Comparison of ENCODE assay signal across 12 cellular contexts in the genomic region with DNA sequence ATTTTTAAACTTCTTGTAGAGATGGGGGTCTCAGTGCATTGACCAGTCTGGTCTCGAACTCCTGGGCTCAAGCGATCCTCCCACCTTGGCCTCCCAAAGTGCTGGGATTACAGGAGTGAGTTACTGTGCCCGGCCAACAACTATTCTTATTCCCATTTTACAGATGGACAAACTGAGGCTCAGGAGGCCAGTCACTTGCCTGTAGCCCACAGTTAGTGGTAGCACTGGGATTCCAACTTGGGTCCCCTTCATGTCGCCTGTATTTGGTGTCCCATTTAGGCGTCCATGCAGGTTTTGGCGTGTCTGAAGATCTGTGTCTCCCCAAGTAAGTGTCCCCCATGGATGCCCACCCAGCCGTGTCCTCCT. TPM values are rescaled to one million over a fixed set of nuclear protein-coding genes. Genes with fewer than 3 reads are reported as not detected.
A peak's percentile ranks its signal among the peaks of the same experiment; 100 is the strongest.
DNase-seq lines count a peak whose midpoint lies in the region; ATAC-seq and TF ChIP-seq lines count a peak whose summit lies in the region.
"Had no signal": no experiment of that assay in that cellular context is flagged by ENCODE, and none has a peak within 500 bp of the region (broad histone marks: within the 10 kb centered on the region; RNA-seq: fewer than 3 reads in every experiment).

No MANE protein-coding gene starts in this region.

- no peak for DNase-seq in heart right ventricle
- no peak for DNase-seq in left cardiac atrium
- DNase-seq in esophagus squamous epithelium (lab: John Stamatoyannopoulos, UW), result no peak
- DNase-seq in neural progenitor cell (ENCODE audit: low spot score), result no peak
- no peak for DNase-seq in uterus
- DNase-seq in hepatic stellate cell (ENCODE audit: low spot score), result no peak
- DNase-seq: cortex of kidney, NCI-H1694 treated with DMSO at 0.1 percent for 48 hours had no signal

- no peak overlapping the region for H3K9ac ChIP-seq in neural progenitor cell

- H3K36me3 Mint-ChIP-seq in neural progenitor cell, result peaks cover 5% of the 10 kb centered on the region

- no peak for TF ChIP-seq POLR2A in esophagus squamous epithelium (IDR thresholded peaks at IDR 0.05)
- TF ChIP-seq POLR2A in uterus (IDR thresholded peaks at IDR 0.05), result no peak

- peak overlapping the region; percentile 1 to 96 (median 92) for H3K27ac ChIP-seq in heart right ventricle
- peak overlapping the region; percentile 78 to 93 (median 88) for H3K27ac ChIP-seq in esophagus squamous epithelium
- peak overlapping the region; percentile 84 for H3K27ac ChIP-seq in neural progenitor cell
- H3K27ac ChIP-seq in uterus, result peak overlapping the region; percentile 91 to 96

- H3K36me3 ChIP-seq in heart right ventricle, result peaks cover 0 to 16% (median 0%) of the 10 kb centered on the region in 9 donors
- peaks cover 0 to 13% (median 0%) of the 10 kb centered on the region in 3 donors for H3K36me3 ChIP-seq in esophagus squamous epithelium
- no peaks in the 10 kb centered on the region for H3K36me3 ChIP-seq in neural progenitor cell
- H3K36me3 ChIP-seq in uterus, result no peaks in the 10 kb centered on the region

- peak overlapping the region; percentile 65 for H2AFZ ChIP-seq in neural progenitor cell (replicated peaks)

- peaks cover 41% of the 10 kb centered on the region for H3K4me1 Mint-ChIP-seq in neural progenitor cell

- peaks cover 19% of the 10 kb centered on the region for H3K79me2 ChIP-seq in neural progenitor cell (ENCODE audit: low read depth)

- H4K20me1 ChIP-seq in neural progenitor cell (ENCODE audit: low read depth), result no peaks in the 10 kb centered on the region

- H3K9me3 Mint-ChIP-seq in neural progenitor cell, result no peaks in the 10 kb centered on the region

- peaks cover 15% of the 10 kb centered on the region for H3F3A ChIP-seq in neural progenitor cell (ENCODE audit: low read depth)

- peak overlapping the region; percentile 84 for H3K4me2 ChIP-seq in neural progenitor cell

- H3K27me3 Mint-ChIP-seq in neural progenitor cell (ENCODE audit: insufficient read depth, low read depth), result peaks cover 13% of the 10 kb centered on the region

- ATAC-seq in heart right ventricle (no peak), left cardiac atrium (no peak), GM21529 (IDR thresholded peaks at IDR 0.05; ENCODE audit: unreplicated experiment) (no peak), GM19467 (IDR thresholded peaks at IDR 0.05; ENCODE audit: unreplicated experiment) (no peak)

- H3K4me1 ChIP-seq in heart right ventricle, result peaks cover 0 to 17% (median 3%) of the 10 kb centered on the region in 9 donors
- peaks cover 9 to 54% (median 18%) of the 10 kb centered on the region in 3 donors for H3K4me1 ChIP-seq in esophagus squamous epithelium
- peaks cover 10% of the 10 kb centered on the region for H3K4me1 ChIP-seq in neural progenitor cell
- H3K4me1 ChIP-seq in uterus, result no peaks in the 10 kb centered on the region

- H3K27ac Mint-ChIP-seq in neural progenitor cell, result peak overlapping the region; percentile 95

- intact Hi-C loops in heart right ventricle (cut with DNase I) (loop anchor here in 1 of 10 donors (5.0 kb wide), 1 partner anchor 34 kb away; no protein-coding TSS in a partner anchor), left cardiac atrium (cut with DNase I) (no loop called here), esophagus squamous epithelium (cut with DNase I) (no loop called here), uterus (cut with DNase I; ENCODE audit: low total_unique reads) (no loop called here)

- peak overlapping the region; percentile 94 for H3K4me3 Mint-ChIP-seq in neural progenitor cell

- WGBS in heart right ventricle, 2 donors, result 68 to 75% methylated on average over 7 of the region's 7 CpGs
- 48 to 69% methylated on average over 3 to 6 of the region's 7 CpGs for WGBS in esophagus squamous epithelium, 2 donors

- H3K27me3 ChIP-seq in heart right ventricle (peaks cover 0 to 31% (median 5%) of the 10 kb centered on the region in 7 donors), esophagus squamous epithelium (peaks cover 0 to 17% (median 0%) of the 10 kb centered on the region in 4 donors), neural progenitor cell (no peaks in the 10 kb centered on the region), uterus (no peaks in the 10 kb centered on the region)

- H3K9me3 ChIP-seq in heart right ventricle (no peaks in the 10 kb centered on the region), esophagus squamous epithelium (no peaks in the 10 kb centered on the region), neural progenitor cell (ENCODE audit: low read depth) (no peaks in the 10 kb centered on the region), uterus (no peaks in the 10 kb centered on the region)

- TF ChIP-seq CTCF in heart right ventricle (IDR thresholded peaks at IDR 0.05) (no peak), esophagus squamous epithelium (IDR thresholded peaks at IDR 0.05) (no peak), neural progenitor cell (IDR thresholded peaks at IDR 0.05) (no peak), uterus (IDR thresholded peaks at IDR 0.05) (no peak)

- H3K4me3 ChIP-seq in heart right ventricle (peak overlapping the region in 6 of 10 donors; percentile 63 to 70 (median 68)), esophagus squamous epithelium (peak overlapping the region in 3 of 4 donors; percentile 57 to 65 (median 63)), neural progenitor cell (peak overlapping the region; percentile 74), uterus (peak overlapping the region; percentile 68 to 92)

RNA-seq across cellular contexts. Expression of a gene that starts 0.8 kb away (rescaled TPM):
- total RNA-seq in heart right ventricle, result 10 to 100 TPM in 4 of 10 donors, 1 to 10 TPM in 6; 6.5 to 22.8 (median 9.8) TPM
- polyA plus RNA-seq in heart right ventricle, result 10 to 100 TPM in 1 of 2 donors, 1 to 10 TPM in 1; 7.9 to 13.0 TPM
- total RNA-seq in left cardiac atrium, result 10 to 100 TPM; 27.5 to 31.8 TPM
- total RNA-seq in esophagus squamous epithelium, result 10 to 100 TPM in 2 of 4 donors, 1 to 10 TPM in 2; 5.3 to 40.2 (median 17.3) TPM
- total RNA-seq in neural progenitor cell (ENCODE audit: low replicate concordance), result 24.7 and 45.6 TPM in 2 replicates
- total RNA-seq in uterus, result 10 to 100 TPM; 22.3 to 86.5 (median 60.6) TPM

RNA-seq across cellular contexts. Expression of a gene that starts 25.2 kb away (rescaled TPM):
- total RNA-seq in heart right ventricle (1 to 10 TPM in 1 of 10 donors, under 1 TPM in 4, not detected in 5; 0.42 to 1.1 (median 0.59) TPM), left cardiac atrium (1 to 10 TPM; 1.1 to 1.3 TPM), esophagus squamous epithelium (10 to 100 TPM; 12.4 to 20.3 (median 15.2) TPM), neural progenitor cell (ENCODE audit: low replicate concordance) (2.0 and 8.3 TPM in 2 replicates), uterus (1 to 10 TPM in 1 of 4 donors, under 1 TPM in 1, not detected in 2; 0.48 to 1.2 TPM)
- under 1 TPM; 0.29 to 0.30 TPM for polyA plus RNA-seq in heart right ventricle
- total RNA-seq: activated CD8-positive, alpha-beta memory T cell treated with anti-CD3 and anti-CD28 coated beads for 36 hours; SK-MEL-5 had no signal

RNA-seq across cellular contexts. Expression of a gene that starts 45.9 kb away (rescaled TPM):
- 100 to 1,000 TPM; 101 to 151 (median 108) TPM for total RNA-seq in heart right ventricle
- 10 to 100 TPM; 55.5 to 65.6 TPM for polyA plus RNA-seq in heart right ventricle
- 100 to 1,000 TPM; 116 to 147 TPM for total RNA-seq in left cardiac atrium
- 100 to 1,000 TPM in 3 of 4 donors, 10 to 100 TPM in 1; 98.1 to 127 (median 113) TPM for total RNA-seq in esophagus squamous epithelium
- total RNA-seq in neural progenitor cell (ENCODE audit: low replicate concordance), result 126 and 188 TPM in 2 replicates
- total RNA-seq in uterus, result 100 to 1,000 TPM in 2 of 4 donors, 10 to 100 TPM in 2; 49.7 to 219 (median 87.4) TPM
